ENCODE assay signal across 27 cellular contexts in genomic region chr6:84500726-84501125, GRCh38.
"Had no signal": no experiment of that assay in that cellular context is flagged by ENCODE, and none has a peak within 500 bp of the region (broad histone marks: within the 10 kb centered on the region; RNA-seq: fewer than 3 reads in every experiment).

No MANE protein-coding gene starts in this region.

- H3K4me1 ChIP-seq: ascending aorta, breast epithelium, heart left ventricle had no signal

- H3K9me3 ChIP-seq: ascending aorta had no signal

- H3K36me3 ChIP-seq: ascending aorta, breast epithelium, cardiac muscle cell, heart left ventricle, WERI-Rb-1 had no signal

- H3K27ac ChIP-seq: ascending aorta, breast epithelium, cardiac muscle cell, heart left ventricle, WERI-Rb-1 had no signal

- DNase-seq: activated B cell treated with CpG ODN at 0.5 μM for 24 hours; activated CD4-positive, alpha-beta memory T cell treated with anti-CD3 and anti-CD28 coated beads for 36 hours; activated CD4-positive, alpha-beta T cell treated with anti-CD3 and anti-CD28 coated beads for 36 hours; activated CD4-positive, CD25-positive, alpha-beta regulatory T cell treated with anti-CD3 and anti-CD28 coated beads, Interleukin-2, amount 50 U/mL, for 72 hours; activated CD8-positive, alpha-beta memory T cell treated with anti-CD3 and anti-CD28 coated beads, Interleukin-2, amount 10 ng/mL, durations not matched to agents 7 days and 5 days; activated CD8-positive, alpha-beta memory T cell treated with anti-CD3 and anti-CD28 coated beads, Interleukin-2, amount 50 U/mL, for 4 hours; activated CD8-positive, alpha-beta T cell treated with anti-CD3 and anti-CD28 coated beads, Interleukin-2, amount 10 ng/mL, durations not matched to agents 7 days and 5 days; activated effector memory CD4-positive, alpha-beta T cell treated with anti-CD3 and anti-CD28 coated beads, Interleukin-2, amount 50 U/mL, for 16 hours; activated naive CD4-positive, alpha-beta T cell treated with anti-CD3 and anti-CD28 coated beads for 36 hours; activated naive CD8-positive, alpha-beta T cell treated with anti-CD3 and anti-CD28 coated beads for 36 hours; activated naive CD8-positive, alpha-beta T cell treated with anti-CD3 and anti-CD28 coated beads, Interleukin-2, amount 50 U/mL, for 24 hours; activated T-cell treated with anti-CD3 and anti-CD28 coated beads, Interleukin-2, amount 50 U/mL, for 1 hour; activated T-cell treated with anti-CD3 and anti-CD28 coated beads, Interleukin-2, amount 50 U/mL, for 48 hours; central memory CD4-positive, alpha-beta T cell; cerebellar nuclear complex; cortex of kidney; effector memory CD4-positive, alpha-beta T cell; foreskin fibroblast; glutamatergic neuron; heart left ventricle; T-helper 1 cell; T-helper 17 cell; T1000 had no signal

- H3K4me3 ChIP-seq: ascending aorta, breast epithelium, cardiac muscle cell, heart left ventricle had no signal

- H3K27me3 ChIP-seq: ascending aorta, breast epithelium, cardiac muscle cell, heart left ventricle had no signal
